Comparison of ENCODE assay signal across 20 cellular contexts in the genomic region with DNA sequence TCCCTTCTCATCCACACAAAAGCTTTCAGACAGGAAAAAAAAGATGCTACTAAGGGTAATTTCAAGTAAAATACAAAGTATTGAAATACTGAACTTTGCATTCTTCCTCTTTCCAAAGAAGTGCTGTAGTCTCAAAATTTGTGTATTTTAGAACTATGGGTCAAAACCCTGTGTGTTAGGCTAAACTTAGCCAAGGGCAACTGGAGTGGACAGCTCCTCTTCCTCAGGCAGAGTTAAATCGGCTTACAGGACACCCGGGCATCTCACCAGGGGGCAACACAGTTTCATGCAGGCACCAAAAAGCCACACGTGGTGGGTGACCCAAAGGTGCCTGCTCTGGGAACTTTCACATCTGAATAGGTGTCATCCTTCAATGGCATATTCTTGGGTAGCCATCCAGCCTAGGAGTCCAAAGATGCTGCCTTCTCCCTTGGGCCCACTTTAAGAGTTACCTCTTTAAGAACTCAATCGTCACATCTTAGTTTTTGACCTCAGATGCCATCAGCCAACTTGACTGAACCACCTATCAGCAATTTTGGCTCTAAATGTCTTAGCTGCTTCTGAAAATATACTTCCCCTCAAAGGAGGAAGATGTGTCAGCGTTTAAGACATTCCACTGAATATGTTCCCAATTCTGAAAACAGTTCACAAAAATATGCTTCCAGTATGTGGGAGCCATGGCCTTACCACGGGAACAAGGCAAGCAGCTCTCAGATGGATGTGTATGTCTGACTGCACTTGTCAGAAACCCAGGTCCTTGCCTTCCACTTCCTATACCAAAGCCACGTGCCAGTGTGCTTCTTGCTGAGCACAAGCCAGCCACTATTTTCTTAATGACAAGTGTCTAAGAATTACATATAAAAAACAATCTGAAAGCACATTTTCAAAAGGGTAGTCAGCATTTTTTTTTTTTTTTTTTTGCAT. TPM values are rescaled to one million over a fixed set of nuclear protein-coding genes. Genes with fewer than 3 reads are reported as not detected.
"Had no signal": no experiment of that assay in that cellular context is flagged by ENCODE, and none has a peak within 500 bp of the region (broad histone marks: within the 10 kb centered on the region; RNA-seq: fewer than 3 reads in every experiment).

No MANE protein-coding gene starts in this region.

- H3K27me3 ChIP-seq: esophagus squamous epithelium had no signal

- H3K4me1 ChIP-seq: parathyroid adenoma had no signal

- H3K9me3 ChIP-seq: esophagus squamous epithelium had no signal

- ATAC-seq: activated CD8-positive, alpha-beta T cell treated with anti-CD3 and anti-CD28 coated beads for 36 hours; activated T-cell treated with anti-CD3 and anti-CD28 coated beads, Interleukin-2, amount 50 U/mL, for 72 hours; naive thymus-derived CD8-positive, alpha-beta T cell; WTC11 had no signal

- DNase-seq: activated CD4-positive, alpha-beta T cell treated with anti-CD3 and anti-CD28 coated beads for 4 hours; activated CD8-positive, alpha-beta memory T cell treated with anti-CD3 and anti-CD28 coated beads, Interleukin-2, amount 50 U/mL, for 4 hours; activated CD8-positive, alpha-beta T cell treated with anti-CD3 and anti-CD28 coated beads for 36 hours; activated gamma-delta T cell treated with Interleukin-2 at 50 U/mL for 16 hours; activated naive CD8-positive, alpha-beta T cell treated with anti-CD3 and anti-CD28 coated beads for 36 hours; activated T-cell treated with anti-CD3 and anti-CD28 coated beads, Interleukin-2, amount 50 U/mL, for 72 hours; amygdala; cortex of kidney; effector CD8-positive, alpha-beta T cell; esophagus squamous epithelium; glutamatergic neuron; mesenchymal stem cell; naive thymus-derived CD8-positive, alpha-beta T cell had no signal

- H3K27ac ChIP-seq: parathyroid adenoma had no signal

- H3K4me3 ChIP-seq: esophagus squamous epithelium, skin epidermis had no signal

RNA-seq across cellular contexts. Expression of a gene that starts 32.3 kb away (rescaled TPM):
- total RNA-seq: activated CD8-positive, alpha-beta T cell treated with anti-CD3 and anti-CD28 coated beads for 36 hours; activated naive CD8-positive, alpha-beta T cell treated with anti-CD3 and anti-CD28 coated beads for 36 hours; activated T-cell treated with anti-CD3 and anti-CD28 coated beads, Interleukin-2, amount 50 U/mL, for 72 hours; endothelial cell of umbilical vein; naive thymus-derived CD8-positive, alpha-beta T cell; renal cortical epithelial cell; temporal lobe; ureter had no signal
